In genomic region chr5:110815916-110816605, GRCh38 we compare ENCODE assay signal across 22 cellular contexts.
DNase-seq lines count a peak whose midpoint lies in the region; ATAC-seq and TF ChIP-seq lines count a peak whose summit lies in the region.
"Had no signal": no experiment of that assay in that cellular context is flagged by ENCODE, and none has a peak within 500 bp of the region (broad histone marks: within the 10 kb centered on the region; RNA-seq: fewer than 3 reads in every experiment).

No MANE protein-coding gene starts in this region.

- H3K27ac ChIP-seq in lung (ENCODE audit: low read depth in 1 of 2, low read length in 1 of 2) (no peak overlapping the region), heart left ventricle (no peak overlapping the region), GM23338 (ENCODE audit: low read depth) (no peak overlapping the region)

- no peaks in the 10 kb centered on the region for H3K9me2 ChIP-seq in GM23338 (ENCODE audit: insufficient read depth)

- no peaks in the 10 kb centered on the region for H3K36me3 ChIP-seq in lung (ENCODE audit: control insufficient read depth in 2 of 2, insufficient read depth in 2 of 2, low read length in 2 of 2)
- H3K36me3 ChIP-seq in heart left ventricle: no peaks in the 10 kb centered on the region
- no peaks in the 10 kb centered on the region for H3K36me3 ChIP-seq in GM23338 (ENCODE audit: insufficient read depth)

- TF ChIP-seq CTCF in cardiac fibroblast (IDR thresholded peaks at IDR 0.05; ENCODE audit: low read depth, low read length) (no peak), lung (IDR thresholded peaks at IDR 0.05; ENCODE audit: control extremely low read depth, extremely low read depth) (no peak), heart left ventricle (IDR thresholded peaks at IDR 0.05) (no peak), GM23338 (conservative IDR thresholded peaks at IDR 0.05; ENCODE audit: low read depth in 2 of 2) (no peak)

- H3K9me3 ChIP-seq in lung (ENCODE audit: control insufficient read depth in 2 of 2, insufficient read depth in 1 of 2, low read length in 1 of 2) (no peaks in the 10 kb centered on the region), heart left ventricle (peaks cover 0 to 22% (median 0%) of the 10 kb centered on the region in 12 donors)

- ATAC-seq in lung (ENCODE audit: insufficient read depth, low FRiP score) (peak; percentile 62), heart left ventricle (no peak), GM23338 (no peak)
- ATAC-seq: activated naive CD8-positive, alpha-beta T cell treated with anti-CD3 and anti-CD28 coated beads, Interleukin-2, amount 50 U/mL, for 24 hours had no signal

- H3F3A ChIP-seq in GM23338 (replicated peaks; ENCODE audit: low read depth): no peaks in the 10 kb centered on the region

- H3K4me3 Mint-ChIP-seq in GM23338: no peak overlapping the region
- H3K4me3 Mint-ChIP-seq: activated naive CD8-positive, alpha-beta T cell treated with anti-CD3 and anti-CD28 coated beads, Interleukin-2, amount 50 U/mL, for 24 hours; activated T-helper 1 cell treated with anti-CD3 and anti-CD28 coated beads, Interleukin-12 subunit alpha, Interleukin-12 subunit beta, Interleukin-2, Interleukin-4 antibody, amounts not matched to agents 30 ng/mL and 10 ng/mL and 1 ng/mL, durations not matched to agents 14 hours and 24 hours and 36 hours; B cell; central memory CD8-positive, alpha-beta T cell; nephron had no signal

- WGBS in lung, 2 donors: 26 to 43% methylated on average over 1 of the region's 1 CpG
- WGBS in heart left ventricle, 4 donors: 41 to 67% (median 50%) methylated on average over 1 of the region's 1 CpG

- TF ChIP-seq POLR2A in heart left ventricle (IDR thresholded peaks at IDR 0.05): no peak

- H3K36me3 Mint-ChIP-seq in GM23338 (ENCODE audit: low read depth): no peaks in the 10 kb centered on the region

- no peaks in the 10 kb centered on the region; the same call in 2 of the 3 replicates for H3K9me3 Mint-ChIP-seq in GM23338
- H3K9me3 Mint-ChIP-seq: activated T-helper 1 cell treated with anti-CD3 and anti-CD28 coated beads, Interleukin-12 subunit alpha, Interleukin-12 subunit beta, Interleukin-2, Interleukin-4 antibody, amounts not matched to agents 30 ng/mL and 10 ng/mL and 1 ng/mL, durations not matched to agents 14 hours and 24 hours and 36 hours had no signal

- no peak overlapping the region for H2AFZ ChIP-seq in GM23338

- H3K4me2 ChIP-seq in GM23338: no peak overlapping the region

- H4K20me1 ChIP-seq in GM23338 (replicated peaks; ENCODE audit: insufficient read depth): no peaks in the 10 kb centered on the region

- H3K27me3 ChIP-seq in lung (ENCODE audit: control insufficient read depth, insufficient read depth) (no peaks in the 10 kb centered on the region), heart left ventricle (no peaks in the 10 kb centered on the region), GM23338 (ENCODE audit: insufficient read depth) (no peaks in the 10 kb centered on the region)

- H3K4me1 Mint-ChIP-seq in GM23338: peaks cover 3% of the 10 kb centered on the region; the same call in 2 of the 3 replicates
- H3K4me1 Mint-ChIP-seq: activated naive CD8-positive, alpha-beta T cell treated with anti-CD3 and anti-CD28 coated beads, Interleukin-2, amount 50 U/mL, for 24 hours; B cell; central memory CD8-positive, alpha-beta T cell; nephron had no signal

- peaks cover 3% of the 10 kb centered on the region for H3K27me3 Mint-ChIP-seq in GM23338 (ENCODE audit: insufficient read depth, low read depth, poor library complexity)
- H3K27me3 Mint-ChIP-seq: B cell had no signal

- H3K4me1 ChIP-seq in lung (ENCODE audit: control insufficient read depth in 2 of 2, insufficient read depth in 2 of 2, low read length in 2 of 2) (no peaks in the 10 kb centered on the region), heart left ventricle (no peaks in the 10 kb centered on the region), GM23338 (ENCODE audit: insufficient read depth) (peaks cover 4% of the 10 kb centered on the region; the same call in 1 of the 2 replicates)

- no peak overlapping the region for H3K27ac Mint-ChIP-seq in GM23338
- H3K27ac Mint-ChIP-seq: activated naive CD8-positive, alpha-beta T cell treated with anti-CD3 and anti-CD28 coated beads, Interleukin-2, amount 50 U/mL, for 24 hours; activated T-helper 1 cell treated with anti-CD3 and anti-CD28 coated beads, Interleukin-12 subunit alpha, Interleukin-12 subunit beta, Interleukin-2, Interleukin-4 antibody, amounts not matched to agents 30 ng/mL and 10 ng/mL and 1 ng/mL, durations not matched to agents 14 hours and 24 hours and 36 hours; B cell; nephron had no signal

- peak; percentile 15 for DNase-seq in ELR (ENCODE audit: low read depth)
- peak; percentile 7 for DNase-seq in NAMALWA (ENCODE audit: low spot score)
- DNase-seq in cardiac fibroblast (ENCODE audit: low read depth in 2 of 2): peak; percentile 45 to 66
- DNase-seq in lung (ENCODE audit: low spot score): no peak
- DNase-seq in heart left ventricle: no peak
- no peak for DNase-seq in 8988T
- DNase-seq in NCI-H187 treated with DMSO at 0.1 percent for 48 hours (lab: John Stamatoyannopoulos, UW): no peak
- DNase-seq in GM23338 (ENCODE audit: low spot score): no peak
- DNase-seq: activated CD4-positive, CD25-positive, alpha-beta regulatory T cell; activated naive CD8-positive, alpha-beta T cell treated with anti-CD3 and anti-CD28 coated beads, Interleukin-2, amount 50 U/mL, for 24 hours; COR-L47; effector CD8-positive, alpha-beta T cell; GDM1; mesendoderm; NCI-H187; SIG-M5; stimulated activated CD8-positive, alpha-beta memory T cell treated with anti-CD3 and anti-CD28 coated beads, Interleukin-4, amount 100 ng/mL, for 48 hours; T-helper 2 cell had no signal

- H3K79me2 ChIP-seq in GM23338 (replicated peaks; ENCODE audit: insufficient read depth): no peaks in the 10 kb centered on the region

- H3K4me3 ChIP-seq in cardiac fibroblast (replicated peaks in 1 of 2; ENCODE audit: low read depth in 2 of 2, low read length in 2 of 2): no peak overlapping the region
- no peak overlapping the region for H3K4me3 ChIP-seq in lung
- no peak overlapping the region for H3K4me3 ChIP-seq in heart left ventricle
- H3K4me3 ChIP-seq in GM23338: no peak overlapping the region

- intact Hi-C loops in heart left ventricle (cut with DNase I): no loop called here

TF ChIP-seq in GM23338, 12 proteins besides CTCF, POLR2A, EP300 and RAD21:
- TF ChIP-seq CREB1 (CRISPR knock-in tag; IDR thresholded peaks at IDR 0.05; ENCODE audit: low read depth): no peak
- TF ChIP-seq, protein P1, sequence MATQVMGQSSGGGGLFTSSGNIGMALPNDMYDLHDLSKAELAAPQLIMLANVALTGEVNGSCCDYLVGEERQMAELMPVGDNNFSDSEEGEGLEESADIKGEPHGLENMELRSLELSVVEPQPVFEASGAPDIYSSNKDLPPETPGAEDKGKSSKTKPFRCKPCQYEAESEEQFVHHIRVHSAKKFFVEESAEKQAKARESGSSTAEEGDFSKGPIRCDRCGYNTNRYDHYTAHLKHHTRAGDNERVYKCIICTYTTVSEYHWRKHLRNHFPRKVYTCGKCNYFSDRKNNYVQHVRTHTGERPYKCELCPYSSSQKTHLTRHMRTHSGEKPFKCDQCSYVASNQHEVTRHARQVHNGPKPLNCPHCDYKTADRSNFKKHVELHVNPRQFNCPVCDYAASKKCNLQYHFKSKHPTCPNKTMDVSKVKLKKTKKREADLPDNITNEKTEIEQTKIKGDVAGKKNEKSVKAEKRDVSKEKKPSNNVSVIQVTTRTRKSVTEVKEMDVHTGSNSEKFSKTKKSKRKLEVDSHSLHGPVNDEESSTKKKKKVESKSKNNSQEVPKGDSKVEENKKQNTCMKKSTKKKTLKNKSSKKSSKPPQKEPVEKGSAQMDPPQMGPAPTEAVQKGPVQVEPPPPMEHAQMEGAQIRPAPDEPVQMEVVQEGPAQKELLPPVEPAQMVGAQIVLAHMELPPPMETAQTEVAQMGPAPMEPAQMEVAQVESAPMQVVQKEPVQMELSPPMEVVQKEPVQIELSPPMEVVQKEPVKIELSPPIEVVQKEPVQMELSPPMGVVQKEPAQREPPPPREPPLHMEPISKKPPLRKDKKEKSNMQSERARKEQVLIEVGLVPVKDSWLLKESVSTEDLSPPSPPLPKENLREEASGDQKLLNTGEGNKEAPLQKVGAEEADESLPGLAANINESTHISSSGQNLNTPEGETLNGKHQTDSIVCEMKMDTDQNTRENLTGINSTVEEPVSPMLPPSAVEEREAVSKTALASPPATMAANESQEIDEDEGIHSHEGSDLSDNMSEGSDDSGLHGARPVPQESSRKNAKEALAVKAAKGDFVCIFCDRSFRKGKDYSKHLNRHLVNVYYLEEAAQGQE (IDR thresholded peaks at IDR 0.05; ENCODE audit: unreplicated experiment): no peak
- TF ChIP-seq ETS1 (IDR thresholded peaks at IDR 0.05): no peak

Comparison
In these comparisons a context has a peak if more than half of its experiments do, and no peak if none do; other contexts are left out.
1. DNase-seq: peak in ELR (single experiment), NAMALWA (single experiment) and cardiac fibroblast (2 of 2); none in lung (single experiment), heart left ventricle (0 of 5), 8988T (single experiment), NCI-H187 treated with DMSO at 0.1 percent for 48 hours (single experiment) and GM23338 (single experiment).